In the genomic region with DNA sequence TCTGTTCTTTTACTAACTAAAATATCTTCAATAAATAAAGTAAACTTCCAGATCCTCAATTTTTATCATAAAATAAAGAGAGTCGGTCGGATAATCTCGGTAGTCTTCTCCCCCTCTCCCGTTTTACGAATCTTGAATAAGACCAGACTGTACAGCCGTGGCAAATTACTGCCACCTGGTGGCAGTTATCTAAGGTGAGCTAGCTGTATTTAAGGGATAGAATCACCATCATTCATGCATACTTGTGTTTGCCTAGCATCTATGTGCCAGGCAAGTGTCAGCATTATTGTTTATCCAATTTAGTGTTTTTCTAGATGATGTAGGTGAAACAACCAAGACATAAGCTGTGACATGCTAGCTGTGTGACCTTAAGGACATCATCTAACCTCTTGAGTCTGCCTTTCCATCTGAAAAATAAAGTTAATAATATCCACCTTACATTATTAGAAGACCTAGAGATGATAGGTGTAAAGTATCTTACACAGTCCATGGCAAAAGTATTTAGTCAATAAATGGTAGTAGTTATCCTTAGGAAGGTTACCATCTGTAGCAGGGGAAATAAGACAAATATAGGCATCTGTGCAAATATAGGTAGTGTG, we compare ENCODE assay signal across 9 cellular contexts. TPM values are rescaled to one million over a fixed set of nuclear protein-coding genes. Genes with fewer than 3 reads are reported as not detected.
DNase-seq lines count a peak whose midpoint lies in the region; ATAC-seq and TF ChIP-seq lines count a peak whose summit lies in the region.
"Had no signal": no experiment of that assay in that cellular context is flagged by ENCODE, and none has a peak within 500 bp of the region (broad histone marks: within the 10 kb centered on the region; RNA-seq: fewer than 3 reads in every experiment).

No MANE protein-coding gene starts in this region.

- H3K36me3 ChIP-seq in tibial artery: no peaks in the 10 kb centered on the region

- CTCF ChIA-PET in activated CD4-positive, alpha-beta memory T cell treated with anti-CD3 and anti-CD28 coated beads, Interleukin-2, amount 10 ng/mL, durations not matched to agents 7 days and 5 days (lab: Charles Lee): interaction anchor here (0.6 to 2.3 kb wide), 14 partner anchors 9 to 1157 kb away, joined by 3 to 35 read pairs (median 4); no protein-coding TSS in a partner anchor

- H3K27me3 Mint-ChIP-seq in activated CD4-positive, alpha-beta memory T cell treated with anti-CD3 and anti-CD28 coated beads, Interleukin-2, amount 10 ng/mL, durations not matched to agents 7 days and 5 days: peaks cover 3% of the 10 kb centered on the region
- peaks cover 0 to 9% of the 10 kb centered on the region in 2 donors for H3K27me3 Mint-ChIP-seq in natural killer cell (ENCODE audit: low read depth in 2 of 2)

- no peak overlapping the region for H3K27ac ChIP-seq in tibial artery

- DNase-seq in Ammon's horn (ENCODE audit: low spot score) (peak; percentile 73), NCI-H82 (lab: John Stamatoyannopoulos, UW) (peak; percentile 91), epithelial cell of proximal tubule (ENCODE audit: low read depth) (no peak), natural killer cell (no peak), tibial artery (peak in 1 of 2 donors; percentile 46)
- peak; percentile 61 for DNase-seq in activated CD4-positive, alpha-beta memory T cell treated with anti-CD3 and anti-CD28 coated beads, Interleukin-2, amount 10 ng/mL, durations not matched to agents 7 days and 5 days

- ATAC-seq in GM18909 (IDR thresholded peaks at IDR 0.05; ENCODE audit: poor library complexity, unreplicated experiment): peak; percentile 76
- peak; percentile 79 for ATAC-seq in HG03521 (IDR thresholded peaks at IDR 0.05; ENCODE audit: unreplicated experiment)
- peak; percentile 64 to 89 (median 80) for ATAC-seq in natural killer cell

- H3K36me3 Mint-ChIP-seq in activated CD4-positive, alpha-beta memory T cell treated with anti-CD3 and anti-CD28 coated beads, Interleukin-2, amount 10 ng/mL, durations not matched to agents 7 days and 5 days (ENCODE audit: low read depth): peaks cover 2% of the 10 kb centered on the region
- H3K36me3 Mint-ChIP-seq in natural killer cell: no peaks in the 10 kb centered on the region

- no peaks in the 10 kb centered on the region for H3K27me3 ChIP-seq in tibial artery

- H3K4me3 Mint-ChIP-seq in activated CD4-positive, alpha-beta memory T cell treated with anti-CD3 and anti-CD28 coated beads, Interleukin-2, amount 10 ng/mL, durations not matched to agents 7 days and 5 days: no peak overlapping the region
- no peak overlapping the region for H3K4me3 Mint-ChIP-seq in natural killer cell
- H3K4me3 Mint-ChIP-seq: stimulated activated naive CD8-positive, alpha-beta T cell treated with anti-CD3 and anti-CD28 coated beads, Interleukin-15, Interleukin-2, amounts not matched to agents 100 ng/mL and 50 ng/mL, for 24 hours had no signal

- H3K9me3 Mint-ChIP-seq in activated CD4-positive, alpha-beta memory T cell treated with anti-CD3 and anti-CD28 coated beads, Interleukin-2, amount 10 ng/mL, durations not matched to agents 7 days and 5 days: no peaks in the 10 kb centered on the region
- no peaks in the 10 kb centered on the region for H3K9me3 Mint-ChIP-seq in natural killer cell
- H3K9me3 Mint-ChIP-seq: stimulated activated naive CD8-positive, alpha-beta T cell treated with anti-CD3 and anti-CD28 coated beads, Interleukin-15, Interleukin-2, amounts not matched to agents 100 ng/mL and 50 ng/mL, for 24 hours had no signal

- no peak overlapping the region for H3K27ac Mint-ChIP-seq in activated CD4-positive, alpha-beta memory T cell treated with anti-CD3 and anti-CD28 coated beads, Interleukin-2, amount 10 ng/mL, durations not matched to agents 7 days and 5 days
- H3K27ac Mint-ChIP-seq in natural killer cell: no peak overlapping the region
- H3K27ac Mint-ChIP-seq: stimulated activated naive CD8-positive, alpha-beta T cell treated with anti-CD3 and anti-CD28 coated beads, Interleukin-15, Interleukin-2, amounts not matched to agents 100 ng/mL and 50 ng/mL, for 24 hours had no signal

- no peaks in the 10 kb centered on the region for H3K9me3 ChIP-seq in tibial artery

- POLR2A ChIA-PET in activated CD4-positive, alpha-beta memory T cell treated with anti-CD3 and anti-CD28 coated beads, Interleukin-2, amount 10 ng/mL, durations not matched to agents 7 days and 5 days (lab: Charles Lee): interaction anchor here (0.8 to 1.6 kb wide), 2 partner anchors 16 to 20 kb away, joined by 4 to 13 read pairs; partner anchors contain the start of gene DUT

- H3K4me3 ChIP-seq in epithelial cell of proximal tubule (ENCODE audit: low read depth, low read length): no peak overlapping the region
- H3K4me3 ChIP-seq in tibial artery: no peak overlapping the region

- peaks cover 1% of the 10 kb centered on the region for H3K4me1 Mint-ChIP-seq in activated CD4-positive, alpha-beta memory T cell treated with anti-CD3 and anti-CD28 coated beads, Interleukin-2, amount 10 ng/mL, durations not matched to agents 7 days and 5 days
- peaks cover 0 to 7% of the 10 kb centered on the region in 2 donors for H3K4me1 Mint-ChIP-seq in natural killer cell

- H3K4me1 ChIP-seq in tibial artery: no peaks in the 10 kb centered on the region

- TF ChIP-seq CTCF in epithelial cell of proximal tubule (conservative IDR thresholded peaks at IDR 0.05; ENCODE audit: low read depth, low read length) (peak; percentile 87), natural killer cell (IDR thresholded peaks at IDR 0.05) (peak; percentile 75), tibial artery (IDR thresholded peaks at IDR 0.05) (peak; percentile 66 to 76)

- intact Hi-C loops in natural killer cell (cut with micrococcal nuclease) (loop anchor here (1.0 kb wide), 1 partner anchor 1156 kb away; no protein-coding TSS in a partner anchor), tibial artery (cut with DNase I; ENCODE audit: low total_unique reads) (loop anchor here (10.0 kb wide), 2 partner anchors 102 to 1158 kb away; no protein-coding TSS in a partner anchor)

RNA-seq across cellular contexts. Expression of gene DUT, which starts 21.3 kb away (rescaled TPM):
- 100 to 1,000 TPM; 267 to 282 TPM for total RNA-seq in activated CD4-positive, alpha-beta memory T cell treated with anti-CD3 and anti-CD28 coated beads, Interleukin-2, amount 10 ng/mL, durations not matched to agents 7 days and 5 days
- total RNA-seq in epithelial cell of proximal tubule (158 and 168 TPM in 2 replicates), natural killer cell (10 to 100 TPM; 34.4 to 48.3 (median 44.8) TPM)

Comparison
In these comparisons a context has a peak if more than half of its experiments do, and no peak if none do; other contexts are left out.
1. DNase-seq: peak in Ammon's horn (single experiment), NCI-H82 (single experiment) and activated CD4-positive, alpha-beta memory T cell treated with anti-CD3 and anti-CD28 coated beads, Interleukin-2, amount 10 ng/mL, durations not matched to agents 7 days and 5 days (single experiment); none in epithelial cell of proximal tubule (single experiment) and natural killer cell (single experiment).
2. Peak in every context shown above with its lines, with median percentiles within 50 percentile points of each other: ATAC-seq and CTCF ChIP-seq.